17 cellular contexts compared by ENCODE assay signal in the genomic region with DNA sequence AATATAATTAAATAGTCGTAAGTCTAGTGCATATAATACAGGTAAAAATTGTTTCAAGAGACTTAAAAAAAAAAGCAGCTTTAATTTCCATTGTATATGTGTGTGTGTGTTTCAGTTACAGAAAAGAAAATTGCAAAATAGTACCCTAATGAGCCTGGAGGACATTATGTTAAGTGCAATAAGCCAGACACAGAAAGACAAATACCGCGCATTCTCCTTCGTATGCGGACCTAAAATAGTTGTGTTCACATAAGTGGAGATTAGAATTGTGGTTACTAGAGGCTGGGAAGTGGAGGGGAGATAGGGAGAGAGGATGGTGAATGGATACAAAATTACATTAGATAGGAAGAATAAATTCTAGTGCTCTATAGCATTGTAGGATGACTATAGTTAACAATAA. TPM values are rescaled to one million over a fixed set of nuclear protein-coding genes. Genes with fewer than 3 reads are reported as not detected.
DNase-seq lines count a peak whose midpoint lies in the region; ATAC-seq and TF ChIP-seq lines count a peak whose summit lies in the region.
"Had no signal": no experiment of that assay in that cellular context is flagged by ENCODE, and none has a peak within 500 bp of the region (broad histone marks: within the 10 kb centered on the region; RNA-seq: fewer than 3 reads in every experiment).

No MANE protein-coding gene starts in this region.

- H3K4me1 ChIP-seq in left ventricle myocardium inferior = peaks cover 71% of the 10 kb centered on the region
- H3K4me1 ChIP-seq in tibial artery = peaks cover 0 to 47% (median 24%) of the 10 kb centered on the region in 4 donors

- H3K36me3 Mint-ChIP-seq in dendritic cell treated with granulocyte-macrophage colony-stimulating factor and Interleukin-4, amounts not matched to agents 40 ng/mL and 50 ng/mL, for 4 days (ENCODE audit: low read depth) = peaks cover 57% of the 10 kb centered on the region
- H3K36me3 Mint-ChIP-seq in stimulated activated effector memory CD8-positive, alpha-beta T cell treated with anti-CD3 and anti-CD28 coated beads, Interleukin-12 subunit alpha, Interleukin-12 subunit beta, amount 100 ng/mL, for 72 hours = peaks cover 55% of the 10 kb centered on the region

- TF ChIP-seq CTCF in left ventricle myocardium inferior (IDR thresholded peaks at IDR 0.05; ENCODE audit: borderline replicate concordance) (no peak), tibial artery (IDR thresholded peaks at IDR 0.05) (no peak)

- H3K9me3 ChIP-seq in left ventricle myocardium inferior (replicated peaks) (no peaks in the 10 kb centered on the region), tibial artery (no peaks in the 10 kb centered on the region)

- H3K27ac Mint-ChIP-seq in dendritic cell treated with granulocyte-macrophage colony-stimulating factor and Interleukin-4, amounts not matched to agents 40 ng/mL and 50 ng/mL, for 4 days = peak overlapping the region; percentile 1
- H3K27ac Mint-ChIP-seq in stimulated activated effector memory CD8-positive, alpha-beta T cell treated with anti-CD3 and anti-CD28 coated beads, Interleukin-12 subunit alpha, Interleukin-12 subunit beta, amount 100 ng/mL, for 72 hours = peak overlapping the region; percentile 26

- peaks cover 10% of the 10 kb centered on the region for H3K36me3 ChIP-seq in left ventricle myocardium inferior
- H3K36me3 ChIP-seq in tibial artery = peaks cover 0 to 17% (median 10%) of the 10 kb centered on the region in 3 donors

- intact Hi-C loops in left ventricle myocardium inferior (cut with micrococcal nuclease) (no loop called here), cardiac septum (cut with DNase I) (no loop called here), tibial artery (cut with DNase I; ENCODE audit: low total_unique reads) (no loop called here)
- intact Hi-C loops in dendritic cell treated with granulocyte-macrophage colony-stimulating factor and Interleukin-4, amounts not matched to agents 40 ng/mL and 50 ng/mL, for 4 days (cut with micrococcal nuclease) = no loop called here

- H3K27me3 ChIP-seq in left ventricle myocardium inferior (ENCODE audit: low read depth) (no peaks in the 10 kb centered on the region), tibial artery (no peaks in the 10 kb centered on the region)

- no peak overlapping the region for H3K4me3 ChIP-seq in left ventricle myocardium inferior
- H3K4me3 ChIP-seq in tibial artery = no peak overlapping the region
- H3K4me3 ChIP-seq: PC-9 had no signal

- H3K9me3 Mint-ChIP-seq in dendritic cell treated with granulocyte-macrophage colony-stimulating factor and Interleukin-4, amounts not matched to agents 40 ng/mL and 50 ng/mL, for 4 days = no peaks in the 10 kb centered on the region
- no peaks in the 10 kb centered on the region for H3K9me3 Mint-ChIP-seq in stimulated activated effector memory CD8-positive, alpha-beta T cell treated with anti-CD3 and anti-CD28 coated beads, Interleukin-12 subunit alpha, Interleukin-12 subunit beta, amount 100 ng/mL, for 72 hours
- H3K9me3 Mint-ChIP-seq: H9 had no signal

- no peak for ATAC-seq in stimulated activated effector memory CD8-positive, alpha-beta T cell treated with anti-CD3 and anti-CD28 coated beads, Interleukin-12 subunit alpha, Interleukin-12 subunit beta, amount 100 ng/mL, for 72 hours

- H3K27ac ChIP-seq in left ventricle myocardium inferior (replicated peaks) = peak overlapping the region; percentile 34
- no peak overlapping the region for H3K27ac ChIP-seq in tibial artery
- H3K27ac ChIP-seq: PC-9 had no signal

- H3K4me3 Mint-ChIP-seq in dendritic cell treated with granulocyte-macrophage colony-stimulating factor and Interleukin-4, amounts not matched to agents 40 ng/mL and 50 ng/mL, for 4 days = no peak overlapping the region
- H3K4me3 Mint-ChIP-seq in stimulated activated effector memory CD8-positive, alpha-beta T cell treated with anti-CD3 and anti-CD28 coated beads, Interleukin-12 subunit alpha, Interleukin-12 subunit beta, amount 100 ng/mL, for 72 hours = no peak overlapping the region
- H3K4me3 Mint-ChIP-seq: H9 had no signal

- H3K27me3 Mint-ChIP-seq in dendritic cell treated with granulocyte-macrophage colony-stimulating factor and Interleukin-4, amounts not matched to agents 40 ng/mL and 50 ng/mL, for 4 days = no peaks in the 10 kb centered on the region
- H3K27me3 Mint-ChIP-seq: CD8-positive, alpha-beta memory T cell had no signal

- peaks cover 59% of the 10 kb centered on the region for H3K4me1 Mint-ChIP-seq in dendritic cell treated with granulocyte-macrophage colony-stimulating factor and Interleukin-4, amounts not matched to agents 40 ng/mL and 50 ng/mL, for 4 days (ENCODE audit: low read depth)
- H3K4me1 Mint-ChIP-seq in stimulated activated effector memory CD8-positive, alpha-beta T cell treated with anti-CD3 and anti-CD28 coated beads, Interleukin-12 subunit alpha, Interleukin-12 subunit beta, amount 100 ng/mL, for 72 hours = peaks cover 68% of the 10 kb centered on the region

- no peak for DNase-seq in left ventricle myocardium inferior
- no peak for DNase-seq in cardiac septum (ENCODE audit: low spot score)
- DNase-seq in OCI-M1 (lab: John Stamatoyannopoulos, UW) = peak; percentile 3
- no peak for DNase-seq in stimulated activated effector memory CD8-positive, alpha-beta T cell treated with anti-CD3 and anti-CD28 coated beads, Interleukin-12 subunit alpha, Interleukin-12 subunit beta, amount 100 ng/mL, for 72 hours (ENCODE audit: low spot score in 2 of 2)
- DNase-seq in tibial artery = no peak
- no peak for DNase-seq in RKO (ENCODE audit: low spot score)
- no peak for DNase-seq in NCI-H526 (lab: John Stamatoyannopoulos, UW)
- DNase-seq: CD8-positive, alpha-beta memory T cell; DMS 273 treated with DMSO at 0.1 percent for 48 hours; H9; MV-4-11; NCI-H1436 treated with DMSO at 0.1 percent for 48 hours; NCI-H2081; NCI-H226; NCI-H526 treated with DMSO at 0.1 percent for 48 hours; PC-9 had no signal

RNA-seq across cellular contexts. Expression of gene MESD, which starts 3.6 kb away (rescaled TPM):
- total RNA-seq in left ventricle myocardium inferior = 13.5 TPM
- total RNA-seq in cardiac septum = 12.5 TPM

RNA-seq across cellular contexts. Expression of gene TLNRD1, which starts 14.7 kb away (rescaled TPM):
- 5.5 TPM for total RNA-seq in left ventricle myocardium inferior
- total RNA-seq in cardiac septum = 7.3 TPM
